In genomic region chr1:178094752-178095645, GRCh38 we compare ENCODE assay signal across 8 cellular contexts. TPM values are rescaled to one million over a fixed set of nuclear protein-coding genes. Genes with fewer than 3 reads are reported as not detected.
DNase-seq lines count a peak whose midpoint lies in the region; ATAC-seq, FAIRE-seq and TF ChIP-seq lines count a peak whose summit lies in the region.

No MANE protein-coding gene starts in this region.

- no peaks in the 10 kb centered on the region for H3K36me3 ChIP-seq in SK-N-SH (replicated peaks in 1 of 2; ENCODE audit: control insufficient read depth in 1 of 2, insufficient read depth in 2 of 2, low read length in 1 of 2)
- H3K36me3 ChIP-seq in hepatocyte (replicated peaks; ENCODE audit: insufficient read depth, low read depth): no peaks in the 10 kb centered on the region

- H4K20me1 ChIP-seq in SK-N-SH (ENCODE audit: insufficient read depth): peaks cover 16% of the 10 kb centered on the region
- peaks cover 5% of the 10 kb centered on the region for H4K20me1 ChIP-seq in hepatocyte (ENCODE audit: insufficient read depth, poor library complexity, severe bottlenecking)

- FAIRE-seq in H54 (lab: Jason Lieb, UNC): peak; percentile 75

- H3K4me2 ChIP-seq in SK-N-SH (peak overlapping the region; percentile 86), hepatocyte (peak overlapping the region; percentile 79)

- no peak for TF ChIP-seq CTCF in SK-N-SH (IDR thresholded peaks at IDR 0.05)
- no peak for TF ChIP-seq CTCF in hepatocyte (IDR thresholded peaks at IDR 0.05; ENCODE audit: poor library complexity)

- peaks cover 19 to 32% of the 10 kb centered on the region in 2 experiments for H3K4me1 ChIP-seq in SK-N-SH (ENCODE audit: control insufficient read depth in 1 of 2, insufficient read depth in 2 of 2, low read depth in 1 of 2, low read length in 1 of 2)
- peaks cover 44% of the 10 kb centered on the region for H3K4me1 ChIP-seq in hepatocyte (ENCODE audit: insufficient read depth)

- TF ChIP-seq EP300 in SK-N-SH (IDR thresholded peaks at IDR 0.05; ENCODE audit: borderline replicate concordance in 1 of 2, low read depth in 1 of 2, low read length in 1 of 2): no peak

- intact Hi-C loops in left colon (cut with DNase I, micrococcal nuclease): no loop called here

- H3K27ac ChIP-seq in SK-N-SH (ENCODE audit: low read depth in 2 of 2, low read length in 1 of 2) (peak overlapping the region; percentile 88 to 92), hepatocyte (peak overlapping the region; percentile 97), skin epidermis (peak overlapping the region in 20 of 21 experiments; percentile 58 to 97 (median 88))

- peak overlapping the region; percentile 73 to 99 for H3K4me3 ChIP-seq in SK-N-SH (ENCODE audit: low read depth in 2 of 2, low read length in 1 of 2)
- H3K4me3 ChIP-seq in hepatocyte: peak overlapping the region; percentile 92
- peak overlapping the region; percentile 82 to 99 (median 91) for H3K4me3 ChIP-seq in skin epidermis

- TF ChIP-seq RAD21 in SK-N-SH (IDR thresholded peaks at IDR 0.05; ENCODE audit: low read length): no peak

- no peak for TF ChIP-seq POLR2A in H54 (IDR thresholded peaks at IDR 0.05; ENCODE audit: low read depth, low read length)

- no peaks in the 10 kb centered on the region for H3K9me2 ChIP-seq in SK-N-SH
- H3K9me2 ChIP-seq in hepatocyte (replicated peaks; ENCODE audit: insufficient read depth): no peaks in the 10 kb centered on the region

- H3K9me3 ChIP-seq in SK-N-SH (no peaks in the 10 kb centered on the region), hepatocyte (ENCODE audit: low read depth) (no peaks in the 10 kb centered on the region)

- WGBS in SK-N-SH (ENCODE audit: low lambda C conversion rate): 26% methylated on average over 11 of the region's 11 CpGs
- WGBS in hepatocyte (ENCODE audit: low lambda C conversion rate, missing lambda C conversion rate): 7% methylated on average over 11 of the region's 11 CpGs

- peaks cover 4% of the 10 kb centered on the region for H3F3A ChIP-seq in SK-N-SH (replicated peaks; ENCODE audit: insufficient read depth)

- ATAC-seq in GM21390 (IDR thresholded peaks at IDR 0.05; ENCODE audit: unreplicated experiment): no peak
- no peak for ATAC-seq in GM21576 (IDR thresholded peaks at IDR 0.05; ENCODE audit: unreplicated experiment)
- ATAC-seq in left colon: no peak

- CTCF ChIA-PET in SK-N-SH (lab: Yijun Ruan, JAX): interaction anchor here (0.6 to 2.2 kb wide), 6 partner anchors 12 to 186 kb away, joined by 3 to 9 read pairs (median 6); no protein-coding TSS in a partner anchor

- H3K27me3 ChIP-seq in SK-N-SH (ENCODE audit: insufficient read depth) (no peaks in the 10 kb centered on the region), hepatocyte (no peaks in the 10 kb centered on the region)

- POLR2A ChIA-PET in SK-N-SH (lab: Yijun Ruan, JAX): interaction anchor here (2.0 kb wide), 1 partner anchor 63 kb away, joined by 5 read pairs; no protein-coding TSS in a partner anchor

- peaks cover 63% of the 10 kb centered on the region for H3K79me2 ChIP-seq in SK-N-SH (ENCODE audit: insufficient read depth)
- H3K79me2 ChIP-seq in hepatocyte: peaks cover 63% of the 10 kb centered on the region

- DNase-seq in H54 (ENCODE audit: insufficient read length, low spot score) (no peak), SK-N-SH (no peak), hepatocyte (ENCODE audit: low spot score) (no peak), DMS53 treated with DMSO at 0.1 percent for 48 hours (lab: John Stamatoyannopoulos, UW; ENCODE audit: unreplicated experiment) (no peak), left colon (no peak)

- H2AFZ ChIP-seq in SK-N-SH (ENCODE audit: low read depth): peak overlapping the region; percentile 84; the same call in 1 of the 2 replicates
- H2AFZ ChIP-seq in hepatocyte: peak overlapping the region; percentile 80

- peak overlapping the region; percentile 72 for H3K9ac ChIP-seq in SK-N-SH

TF ChIP-seq in SK-N-SH, 30 proteins besides CTCF, POLR2A, EP300 and RAD21:
- no peak for TF ChIP-seq GABPA (IDR thresholded peaks at IDR 0.05; ENCODE audit: low read depth)
- TF ChIP-seq, protein P1, sequence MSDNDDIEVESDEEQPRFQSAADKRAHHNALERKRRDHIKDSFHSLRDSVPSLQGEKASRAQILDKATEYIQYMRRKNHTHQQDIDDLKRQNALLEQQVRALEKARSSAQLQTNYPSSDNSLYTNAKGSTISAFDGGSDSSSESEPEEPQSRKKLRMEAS (IDR thresholded peaks at IDR 0.05; ENCODE audit: low read depth): peak; percentile 56
- TF ChIP-seq USF1 (IDR thresholded peaks at IDR 0.05; ENCODE audit: borderline replicate concordance, low read depth): peak; percentile 80; the same call in 1 of the 2 replicates

RNA-seq across cellular contexts. Expression of gene RASAL2, which starts 1.1 kb away (rescaled TPM):
- 6.9 and 10.0 TPM in 2 replicates for polyA plus RNA-seq in SK-N-SH (2012; rRNA removed)
- polyA plus RNA-seq in SK-N-SH (2012; cell fraction: cytosol; rRNA removed): 3.6 and 4.9 TPM in 2 replicates
- 23.4 and 34.0 TPM in 2 replicates for polyA plus RNA-seq in SK-N-SH (2012; cell fraction: nucleus; rRNA removed)
- total RNA-seq in hepatocyte: 23.8 and 24.0 TPM in 2 replicates
- polyA plus RNA-seq in hepatocyte: 8.7 and 14.5 TPM in 2 replicates
- 10 to 100 TPM; 14.5 to 17.3 TPM for total RNA-seq in left colon
